ENCODE assay signal across 11 cellular contexts in genomic region chr6:9851541-9852380, GRCh38.
DNase-seq lines count a peak whose midpoint lies in the region; ATAC-seq and TF ChIP-seq lines count a peak whose summit lies in the region.
"Had no signal": no experiment of that assay in that cellular context is flagged by ENCODE, and none has a peak within 500 bp of the region (broad histone marks: within the 10 kb centered on the region; RNA-seq: fewer than 3 reads in every experiment).

No MANE protein-coding gene starts in this region.

- H4K5ac ChIP-seq in IMR-90 (ENCODE audit: low read depth, low read length), result no peak overlapping the region

- BruUV-seq in IMR-90 (replicated peaks; lab: Mats Ljungman, UMichigan), result no TSS peak

- H3K27me3 Mint-ChIP-seq in activated naive CD8-positive, alpha-beta T cell treated with anti-CD3 and anti-CD28 coated beads for 36 hours, result peaks cover 4% of the 10 kb centered on the region
- H3K27me3 Mint-ChIP-seq: activated CD8-positive, alpha-beta T cell treated with anti-CD3 and anti-CD28 coated beads for 36 hours; naive B cell had no signal

- H2AFZ ChIP-seq in IMR-90 (replicated peaks; ENCODE audit: low read length, poor library complexity), result peak overlapping the region; percentile 8

- no peak overlapping the region for H3K4ac ChIP-seq in IMR-90 (ENCODE audit: low read depth, low read length)

- H3K27ac ChIP-seq in IMR-90 (ENCODE audit: insufficient read depth, low read length), result no peak overlapping the region

- peaks cover 32% of the 10 kb centered on the region for H3K9me3 Mint-ChIP-seq in activated naive CD8-positive, alpha-beta T cell treated with anti-CD3 and anti-CD28 coated beads for 36 hours

- TF ChIP-seq RAD21 in IMR-90 (IDR thresholded peaks at IDR 0.05; ENCODE audit: low read length), result peak; percentile 32; the same call in 1 of the 2 replicates

- TF ChIP-seq CTCF in GM12865 (IDR thresholded peaks at IDR 0.05; ENCODE audit: insufficient read depth, low read depth, low read length, missing control alignments) (peak; percentile 10), IMR-90 (conservative IDR thresholded peaks at IDR 0.05; ENCODE audit: low read depth, low read length) (0 out of 2 replicates have a peak, but pooled peaks have one; percentile 14), cardiac fibroblast (IDR thresholded peaks at IDR 0.05; ENCODE audit: low read depth, low read length) (no peak)

- peak; percentile 48 for DNase-seq in GM12865 (ENCODE audit: low read depth)
- peak; percentile 9 for DNase-seq in IMR-90
- peak; percentile 1 to 2 for DNase-seq in cardiac fibroblast (ENCODE audit: low read depth in 2 of 2)
- DNase-seq in lung microvascular endothelial cell (ENCODE audit: low read depth in 2 of 2), result peak; percentile 38 to 50
- no peak for DNase-seq in activated naive CD8-positive, alpha-beta T cell treated with anti-CD3 and anti-CD28 coated beads for 36 hours
- DNase-seq in hepatic stellate cell (ENCODE audit: low spot score), result no peak
- no peak for DNase-seq in NCI-H1048 (lab: John Stamatoyannopoulos, UW)
- DNase-seq in DMS114 treated with DMSO at 0.1 percent for 48 hours (lab: John Stamatoyannopoulos, UW; ENCODE audit: unreplicated experiment), result no peak
- DNase-seq: activated CD8-positive, alpha-beta T cell treated with anti-CD3 and anti-CD28 coated beads for 36 hours; naive B cell; NCI-H1105 had no signal

- H2AK5ac ChIP-seq in IMR-90 (ENCODE audit: low read depth, low read length), result no peak overlapping the region

- no peak overlapping the region for H3K9ac ChIP-seq in IMR-90 (ENCODE audit: low read depth, low read length)

- POLR2A ChIA-PET in IMR-90 (lab: Charles Lee; ENCODE audit: unreplicated experiment), result no interaction called here

- no peaks in the 10 kb centered on the region for H3K9me1 ChIP-seq in IMR-90 (ENCODE audit: insufficient read depth, low read length)

- H3K23ac ChIP-seq in IMR-90 (ENCODE audit: low read depth, low read length), result no peak overlapping the region

- ATAC-seq in IMR-90 (ENCODE audit: low read depth), result no peak
- ATAC-seq: activated CD8-positive, alpha-beta T cell treated with anti-CD3 and anti-CD28 coated beads for 36 hours had no signal

- H3K4me1 ChIP-seq in IMR-90 (ENCODE audit: control insufficient read depth, insufficient read depth, low read length), result no peaks in the 10 kb centered on the region

- intact Hi-C loops in IMR-90 (cut with micrococcal nuclease), result no loop called here

- no peak for TF ChIP-seq POLR2A in IMR-90 (IDR thresholded peaks at IDR 0.05; ENCODE audit: low read depth, low read length)

- H4K8ac ChIP-seq in IMR-90 (ENCODE audit: low read depth in 2 of 2, low read length in 2 of 2), result no peak overlapping the region

- H3K79me1 ChIP-seq in IMR-90 (ENCODE audit: low read depth in 1 of 2, low read length in 2 of 2), result no peaks in the 10 kb centered on the region

- no peak overlapping the region for H2BK5ac ChIP-seq in IMR-90 (ENCODE audit: low read depth, low read length, poor library complexity, severe bottlenecking)

- no peaks in the 10 kb centered on the region for H4K20me1 ChIP-seq in IMR-90 (ENCODE audit: insufficient read depth, low read length)

- CTCF ChIA-PET in IMR-90 (lab: Yijun Ruan, JAX), result no interaction called here

- H2BK120ac ChIP-seq in IMR-90 (ENCODE audit: low read depth, low read length), result 0 out of 2 replicates have a peak overlapping the region, but pooled peaks have one; percentile 23

- H4K91ac ChIP-seq in IMR-90 (ENCODE audit: insufficient read depth, low read depth, low read length), result no peak overlapping the region

- H3K36me3 Mint-ChIP-seq in activated naive CD8-positive, alpha-beta T cell treated with anti-CD3 and anti-CD28 coated beads for 36 hours, result no peaks in the 10 kb centered on the region

- H3K27me3 ChIP-seq in IMR-90 (ENCODE audit: control insufficient read depth, insufficient read depth, low read length), result no peaks in the 10 kb centered on the region

- no peak overlapping the region for H3K4me3 Mint-ChIP-seq in activated naive CD8-positive, alpha-beta T cell treated with anti-CD3 and anti-CD28 coated beads for 36 hours
- H3K4me3 Mint-ChIP-seq: activated CD8-positive, alpha-beta T cell treated with anti-CD3 and anti-CD28 coated beads for 36 hours; naive B cell had no signal

- H3K36me3 ChIP-seq in IMR-90 (ENCODE audit: control insufficient read depth, insufficient read depth, low read length), result no peaks in the 10 kb centered on the region

- H2BK20ac ChIP-seq in IMR-90 (ENCODE audit: low read depth, low read length), result no peak overlapping the region

- no peak overlapping the region for H3K18ac ChIP-seq in IMR-90 (ENCODE audit: low read depth, low read length)

- H3K9me3 ChIP-seq in IMR-90 (ENCODE audit: control insufficient read depth, insufficient read depth, low read length), result peaks cover 16% of the 10 kb centered on the region

- no peak overlapping the region for H2AK9ac ChIP-seq in IMR-90 (replicated peaks; ENCODE audit: low read depth, low read length, poor library complexity)

- no peak overlapping the region for H3K14ac ChIP-seq in IMR-90 (replicated peaks; ENCODE audit: low read depth, low read length)

- 87% methylated on average over 3 of the region's 9 CpGs; no CpG with 5 or more reads in 1 of the 2 experiments for WGBS in IMR-90 (ENCODE audit: extremely low coverage in 2 of 2, insufficient read length in 1 of 2), 2 experiments

- no peak overlapping the region for H3K4me3 ChIP-seq in GM12865 (ENCODE audit: low read depth, low read length)
- no peak overlapping the region for H3K4me3 ChIP-seq in IMR-90 (ENCODE audit: insufficient read depth, low read depth, low read length)
- no peak overlapping the region for H3K4me3 ChIP-seq in cardiac fibroblast (replicated peaks in 1 of 2; ENCODE audit: low read depth in 2 of 2, low read length in 2 of 2)

- H3K4me2 ChIP-seq in IMR-90 (ENCODE audit: low read depth, low read length), result no peak overlapping the region

- in situ Hi-C loops in IMR-90 (cut with MboI; ENCODE audit: low sequenced_read_pairs), result no loop called here

- no peaks in the 10 kb centered on the region for H3K4me1 Mint-ChIP-seq in activated naive CD8-positive, alpha-beta T cell treated with anti-CD3 and anti-CD28 coated beads for 36 hours
- H3K4me1 Mint-ChIP-seq: naive B cell had no signal

- H3K27ac Mint-ChIP-seq in activated naive CD8-positive, alpha-beta T cell treated with anti-CD3 and anti-CD28 coated beads for 36 hours, result no peak overlapping the region
- H3K27ac Mint-ChIP-seq: activated CD8-positive, alpha-beta T cell treated with anti-CD3 and anti-CD28 coated beads for 36 hours; naive B cell had no signal

- no peak overlapping the region for H2BK15ac ChIP-seq in IMR-90 (ENCODE audit: low read depth, low read length)

- dilution Hi-C loops in IMR-90 (cut with HindIII; ENCODE audit: low sequenced_read_pairs, unreplicated experiment), result no loop called here

- no peak overlapping the region for H3K56ac ChIP-seq in IMR-90 (ENCODE audit: extremely low read depth, insufficient read depth, low read length)

TF ChIP-seq in IMR-90, 13 proteins besides CTCF, POLR2A, EP300 and RAD21:
- no peak for TF ChIP-seq RCOR1 (IDR thresholded peaks at IDR 0.05; ENCODE audit: insufficient replicate concordance, low read length)
- TF ChIP-seq ELK1 (IDR thresholded peaks at IDR 0.05; ENCODE audit: borderline replicate concordance, low read depth, low read length), result no peak
- TF ChIP-seq CEBPB (IDR thresholded peaks at IDR 0.05; ENCODE audit: low read depth, low read length), result no peak
- TF ChIP-seq USF2 (IDR thresholded peaks at IDR 0.05; ENCODE audit: low read depth, low read length), result no peak
- TF ChIP-seq NFE2L2 (IDR thresholded peaks at IDR 0.05; ENCODE audit: low read depth, low read length), result no peak
- no peak for TF ChIP-seq MAZ (IDR thresholded peaks at IDR 0.05; ENCODE audit: borderline replicate concordance, low read depth, low read length)
- no peak for TF ChIP-seq BHLHE40 (IDR thresholded peaks at IDR 0.05; ENCODE audit: low read depth, low read length)

Comparison
In these comparisons a context has a peak if more than half of its experiments do, and no peak if none do; other contexts are left out.
1. DNase-seq: peak in GM12865 (single experiment), IMR-90 (single experiment), cardiac fibroblast (2 of 2) and lung microvascular endothelial cell (2 of 2); none in activated naive CD8-positive, alpha-beta T cell treated with anti-CD3 and anti-CD28 coated beads for 36 hours (single experiment), hepatic stellate cell (single experiment), NCI-H1048 (single experiment) and DMS114 treated with DMSO at 0.1 percent for 48 hours (single experiment).